Comparison of ENCODE assay signal across 15 cellular contexts in the genomic region with DNA sequence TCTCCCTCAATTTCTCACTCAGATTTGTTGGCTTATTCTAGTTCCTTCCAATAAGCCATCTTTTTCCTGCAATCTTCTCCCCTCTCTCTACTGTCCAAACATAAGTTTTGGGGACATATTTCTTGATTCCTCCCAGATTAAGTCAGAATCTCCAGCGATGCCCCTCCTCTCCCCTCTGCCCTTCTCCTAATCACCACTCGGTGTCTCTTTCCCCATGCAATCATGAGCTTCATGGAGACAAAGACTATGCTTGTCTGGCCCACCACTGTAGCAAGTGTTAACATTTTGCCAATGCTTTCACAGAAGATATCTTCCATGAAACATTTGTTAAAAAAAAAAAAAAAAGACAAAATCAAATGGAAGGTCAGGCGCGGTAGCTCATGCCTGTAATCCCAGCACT. TPM values are rescaled to one million over a fixed set of nuclear protein-coding genes. Genes with fewer than 3 reads are reported as not detected.
DNase-seq lines count a peak whose midpoint lies in the region; ATAC-seq and TF ChIP-seq lines count a peak whose summit lies in the region.
"Had no signal": no experiment of that assay in that cellular context is flagged by ENCODE, and none has a peak within 500 bp of the region (broad histone marks: within the 10 kb centered on the region; RNA-seq: fewer than 3 reads in every experiment).

No MANE protein-coding gene starts in this region.

- H3K4me1 ChIP-seq in breast epithelium (no peaks in the 10 kb centered on the region), SK-N-SH (ENCODE audit: control insufficient read depth in 1 of 2, insufficient read depth in 2 of 2, low read depth in 1 of 2, low read length in 1 of 2) (peaks cover 0 to 4% of the 10 kb centered on the region in 2 experiments; a peak in 1 of 4 replicates)

- no peaks in the 10 kb centered on the region for H3K36me3 ChIP-seq in breast epithelium
- H3K36me3 ChIP-seq in SK-N-SH (replicated peaks in 1 of 2; ENCODE audit: control insufficient read depth in 1 of 2, insufficient read depth in 2 of 2, low read length in 1 of 2), result no peaks in the 10 kb centered on the region

- no peaks in the 10 kb centered on the region for H3F3A ChIP-seq in SK-N-SH (replicated peaks; ENCODE audit: insufficient read depth)

- H3K27me3 ChIP-seq in breast epithelium (no peaks in the 10 kb centered on the region), SK-N-SH (ENCODE audit: insufficient read depth) (no peaks in the 10 kb centered on the region; the same call in 1 of the 2 replicates)

- H3K9me3 ChIP-seq in breast epithelium, result no peaks in the 10 kb centered on the region
- H3K9me3 ChIP-seq in SK-N-SH, result no peaks in the 10 kb centered on the region

- no peak for TF ChIP-seq EP300 in SK-N-SH (IDR thresholded peaks at IDR 0.05; ENCODE audit: borderline replicate concordance in 1 of 2, low read depth in 1 of 2, low read length in 1 of 2)

- POLR2A ChIA-PET in MCF 10A (lab: Yijun Ruan, JAX) (interaction anchor here (1.0 to 2.2 kb wide), 6 partner anchors 12 to 91 kb away, joined by 3 to 10 read pairs (median 5); partner anchors contain the start of gene SLC26A2), SK-N-SH (lab: Yijun Ruan, JAX) (no interaction called here)

- TF ChIP-seq CTCF in MCF 10A (IDR thresholded peaks at IDR 0.05; ENCODE audit: unreplicated experiment), result peak; percentile 13
- TF ChIP-seq CTCF in breast epithelium (IDR thresholded peaks at IDR 0.05), result no peak
- peak; percentile 26; the same call in 1 of the 2 replicates for TF ChIP-seq CTCF in SK-N-SH (IDR thresholded peaks at IDR 0.05)
- TF ChIP-seq CTCF in fibroblast of pulmonary artery (IDR thresholded peaks at IDR 0.05; ENCODE audit: low read length, missing control alignments), result peak; percentile 9

- H3K27ac ChIP-seq in breast epithelium, result no peak overlapping the region
- no peak overlapping the region for H3K27ac ChIP-seq in SK-N-SH (ENCODE audit: low read depth in 2 of 2, low read length in 1 of 2)

- no peak overlapping the region; the same call in 1 of the 2 replicates for H2AFZ ChIP-seq in SK-N-SH (ENCODE audit: low read depth)

- ATAC-seq in GM21515 (IDR thresholded peaks at IDR 0.05; ENCODE audit: unreplicated experiment), result no peak
- ATAC-seq: right cardiac atrium had no signal

- no TSS peak for BruUV-seq in MCF 10A (replicated peaks; lab: Mats Ljungman, UMichigan)

- in situ Hi-C loops in G401 (cut with HindIII; ENCODE audit: low sequenced_read_pairs), result no loop called here

- H3K36me3 Mint-ChIP-seq in MCF 10A (ENCODE audit: insufficient read depth, unreplicated experiment), result no peaks in the 10 kb centered on the region

- no peaks in the 10 kb centered on the region for H3K9me2 ChIP-seq in SK-N-SH

- TF ChIP-seq POLR2A in breast epithelium (IDR thresholded peaks at IDR 0.05), result no peak

- H3K4me1 Mint-ChIP-seq in MCF 10A (ENCODE audit: insufficient read depth, unreplicated experiment), result peaks cover 23% of the 10 kb centered on the region

- CTCF ChIA-PET in MCF 10A (lab: Yijun Ruan, JAX) (interaction anchor here (0.6 to 3.7 kb wide), 11 partner anchors 9 to 126 kb away, joined by 3 to 31 read pairs (median 4); partner anchors contain the start of gene SLC26A2), SK-N-SH (lab: Yijun Ruan, JAX) (interaction anchor here (1.0 to 1.9 kb wide), 3 partner anchors 49 to 89 kb away, joined by 4 to 5 read pairs (median 4); no protein-coding TSS in a partner anchor)

- H3K4me2 ChIP-seq in SK-N-SH, result no peak overlapping the region

- intact Hi-C loops in MCF 10A (cut with micrococcal nuclease) (loop anchor here (1.0 kb wide), 1 partner anchor 57 kb away; no protein-coding TSS in a partner anchor), breast epithelium (cut with DNase I; ENCODE audit: low total_unique reads) (no loop called here)

- no peaks in the 10 kb centered on the region for H3K27me3 Mint-ChIP-seq in MCF 10A (ENCODE audit: insufficient read depth, unreplicated experiment)

- DNase-seq in MCF 10A (ENCODE audit: unreplicated experiment) (peak; percentile 49), breast epithelium (ENCODE audit: low spot score in 2 of 2) (no peak), SK-N-SH (peak; percentile 24), fibroblast of pulmonary artery (ENCODE audit: low read depth) (no peak), LoVo (ENCODE audit: low spot score) (no peak), G401 (ENCODE audit: low spot score) (no peak)
- DNase-seq in activated T-cell treated with anti-CD3 and anti-CD28 coated beads, Interleukin-2, amount 50 U/mL, for 1 hour, result no peak
- DNase-seq: mammary epithelial cell; NCI-H1105; nephron progenitor cell; right cardiac atrium; stimulated activated CD4-positive, alpha-beta T cell treated with anti-CD3 and anti-CD28 coated beads, Interleukin-2, amount 100 ng/mL, for 24 hours; stimulated activated CD8-positive, alpha-beta memory T cell treated with anti-CD3 and anti-CD28 coated beads, Interleukin-4, amount 100 ng/mL, for 48 hours had no signal

- H3K9me3 Mint-ChIP-seq in MCF 10A (ENCODE audit: unreplicated experiment), result no peaks in the 10 kb centered on the region
- H3K9me3 Mint-ChIP-seq: nephron progenitor cell had no signal

- H3K4me3 ChIP-seq in breast epithelium (no peak overlapping the region), SK-N-SH (ENCODE audit: low read depth in 2 of 2, low read length in 1 of 2) (no peak overlapping the region), fibroblast of pulmonary artery (replicated peaks; ENCODE audit: low read depth, low read length) (no peak overlapping the region)

- peak overlapping the region; percentile 34 for H3K27ac Mint-ChIP-seq in MCF 10A (ENCODE audit: low read depth, unreplicated experiment)
- H3K27ac Mint-ChIP-seq: nephron progenitor cell had no signal

- no peaks in the 10 kb centered on the region for H4K20me1 ChIP-seq in SK-N-SH (ENCODE audit: insufficient read depth)

- H3K79me2 ChIP-seq in SK-N-SH (ENCODE audit: insufficient read depth), result no peaks in the 10 kb centered on the region

- H3K9ac ChIP-seq in SK-N-SH, result no peak overlapping the region

- 62% methylated on average over 4 of the region's 4 CpGs for WGBS in SK-N-SH (ENCODE audit: low lambda C conversion rate)

- H3K4me3 Mint-ChIP-seq in MCF 10A (ENCODE audit: unreplicated experiment), result no peak overlapping the region
- H3K4me3 Mint-ChIP-seq: nephron progenitor cell had no signal

- peak; percentile 26 for TF ChIP-seq RAD21 in SK-N-SH (IDR thresholded peaks at IDR 0.05; ENCODE audit: low read length)

TF ChIP-seq in SK-N-SH, 30 proteins besides CTCF, POLR2A, EP300 and RAD21 (continues in another document):
- no peak for TF ChIP-seq PBX3 (IDR thresholded peaks at IDR 0.05)
- no peak for TF ChIP-seq RXRA (IDR thresholded peaks at IDR 0.05; ENCODE audit: borderline replicate concordance, low read depth)
- TF ChIP-seq TEAD4 (IDR thresholded peaks at IDR 0.05; ENCODE audit: borderline replicate concordance, insufficient read depth), result no peak
- TF ChIP-seq ZBTB33 (IDR thresholded peaks at IDR 0.05; ENCODE audit: borderline replicate concordance, low read depth), result no peak
- no peak for TF ChIP-seq SMC3 (IDR thresholded peaks at IDR 0.05; ENCODE audit: low read depth, low read length)
- no peak for TF ChIP-seq FOXM1 (IDR thresholded peaks at IDR 0.05; ENCODE audit: low read depth)
- TF ChIP-seq YY1 (IDR thresholded peaks at IDR 0.05; ENCODE audit: low read depth), result no peak
- TF ChIP-seq ELF1 (IDR thresholded peaks at IDR 0.05), result no peak

RNA-seq across cellular contexts. Expression of gene PDE6A, which starts 42.4 kb away (rescaled TPM):
- total RNA-seq in MCF 10A (2022) (0.22 and 0.42 TPM in 2 replicates), breast epithelium (under 1 TPM in 2 of 3 donors, not detected in 1; under 0.01 to 0.15 TPM)
- polyA plus RNA-seq in SK-N-SH (2012; rRNA removed), result 0.05 and 0.06 TPM in 2 replicates
- 0.06 and 0.07 TPM in 2 replicates for polyA plus RNA-seq in SK-N-SH (2012; cell fraction: cytosol; rRNA removed)
- polyA plus RNA-seq in SK-N-SH (2012; cell fraction: nucleus; rRNA removed), result 0.11 and 0.14 TPM in 2 replicates
- not detected in 2 replicates for total RNA-seq in G401 (2014; rRNA removed; shearing (Covaris generic))
- total RNA-seq: temporal lobe had no signal

RNA-seq across cellular contexts. Expression of gene SLC26A2, which starts 58.4 kb away (rescaled TPM):
- total RNA-seq in MCF 10A (2022), result 44.1 and 56.2 TPM in 2 replicates
- total RNA-seq in breast epithelium, result 100 to 1,000 TPM in 1 of 3 donors, 10 to 100 TPM in 2; 10.6 to 103 (median 30.2) TPM
- polyA plus RNA-seq in SK-N-SH (2012; rRNA removed), result 1.3 and 1.9 TPM in 2 replicates
- 2.0 TPM in 2 replicates for polyA plus RNA-seq in SK-N-SH (2012; cell fraction: cytosol; rRNA removed)
- polyA plus RNA-seq in SK-N-SH (2012; cell fraction: nucleus; rRNA removed), result 0.89 and 1.7 TPM in 2 replicates
- 4.8 and 10.2 TPM in 2 replicates for total RNA-seq in G401 (2014; rRNA removed; shearing (Covaris generic))

Comparison
In these comparisons a context has a peak if more than half of its experiments do, and no peak if none do; other contexts are left out.
1. DNase-seq: peak in MCF 10A (single experiment) and SK-N-SH (single experiment); none in breast epithelium (0 of 2), fibroblast of pulmonary artery (single experiment), LoVo (single experiment), activated T-cell treated with anti-CD3 and anti-CD28 coated beads, Interleukin-2, amount 50 U/mL, for 1 hour (single experiment) and G401 (single experiment).
2. CTCF ChIP-seq: peak in MCF 10A (single experiment), SK-N-SH (single experiment) and fibroblast of pulmonary artery (single experiment); none in breast epithelium (0 of 3).